8 cellular contexts compared by ENCODE assay signal in the genomic region with DNA sequence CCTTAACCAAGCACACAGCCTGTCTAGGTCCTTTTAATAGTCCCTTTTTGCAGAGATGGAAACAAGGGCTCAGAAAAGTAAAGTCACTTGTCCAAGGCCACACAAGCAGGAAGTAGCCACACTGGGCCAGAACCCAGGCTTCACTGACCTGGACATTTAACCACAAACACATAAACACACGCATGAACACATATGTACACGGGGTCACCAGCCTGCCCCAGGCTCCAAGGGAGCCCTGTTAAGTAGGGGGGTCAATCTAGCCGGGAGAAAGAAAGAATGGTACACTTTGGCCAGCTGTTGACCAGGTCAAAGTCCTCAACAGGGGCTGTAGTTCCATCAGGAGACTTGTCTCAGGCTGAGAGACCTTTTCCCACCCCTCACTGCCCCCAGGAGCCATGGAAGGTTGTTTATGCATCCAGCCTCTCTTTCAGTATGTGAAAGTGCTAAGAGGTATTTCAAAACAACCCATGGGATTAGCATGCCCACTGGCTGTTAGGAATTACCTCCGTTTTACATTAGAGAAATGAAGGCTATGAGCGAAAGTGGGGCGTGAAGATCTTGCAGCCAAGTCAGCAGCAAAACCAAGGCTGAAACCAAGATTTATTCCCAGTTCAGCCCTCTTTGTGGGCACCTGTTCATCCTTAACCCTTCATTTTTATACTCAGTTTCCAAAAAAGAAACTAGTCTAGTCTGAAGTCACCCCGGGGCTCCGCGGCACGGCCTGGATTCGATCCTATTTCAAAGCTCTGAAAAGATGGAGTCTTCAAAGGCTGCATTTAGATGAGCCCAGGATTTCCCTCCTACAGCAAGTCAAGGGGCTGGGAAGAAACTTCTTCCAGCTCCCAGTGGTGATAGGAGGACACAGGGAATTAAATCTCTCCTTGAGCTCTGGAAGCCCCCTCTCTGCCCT. TPM values are rescaled to one million over a fixed set of nuclear protein-coding genes. Genes with fewer than 3 reads are reported as not detected.
A peak's percentile ranks its signal among the peaks of the same experiment; 100 is the strongest.
DNase-seq lines count a peak whose midpoint lies in the region; ATAC-seq and TF ChIP-seq lines count a peak whose summit lies in the region.
"Had no signal": no experiment of that assay in that cellular context is flagged by ENCODE, and none has a peak within 500 bp of the region (broad histone marks: within the 10 kb centered on the region; RNA-seq: fewer than 3 reads in every experiment).

No MANE protein-coding gene starts in this region.

- DNase-seq in AG10803 (ENCODE audit: low read depth) = peak; percentile 56
- DNase-seq in breast epithelium (ENCODE audit: low spot score in 2 of 2) = no peak
- DNase-seq in GF-D8 (lab: John Stamatoyannopoulos, UW) = no peak
- no peak for DNase-seq in activated naive CD4-positive, alpha-beta T cell treated with anti-CD3 and anti-CD28 coated beads, Interleukin-2, amount 50 U/mL, for 16 hours

- H3K27me3 ChIP-seq in breast epithelium (no peaks in the 10 kb centered on the region), muscle layer of colon (ENCODE audit: control insufficient read depth in 1 of 2, insufficient read depth in 2 of 2, low read length in 2 of 2) (no peaks in the 10 kb centered on the region)

- no peak for TF ChIP-seq POLR2A in breast epithelium (IDR thresholded peaks at IDR 0.05)

- no peak overlapping the region for H3K4me3 ChIP-seq in AG10803 (ENCODE audit: low read length)
- peak overlapping the region in 2 of 3 donors; percentile 4 to 42 for H3K4me3 ChIP-seq in breast epithelium
- peak overlapping the region in 1 of 2 donors; percentile 39 for H3K4me3 ChIP-seq in muscle layer of colon (ENCODE audit: low read depth in 1 of 2, low read length in 2 of 2)

- H3K9me3 ChIP-seq in breast epithelium (no peaks in the 10 kb centered on the region), muscle layer of colon (ENCODE audit: low read length) (no peaks in the 10 kb centered on the region)

- ATAC-seq in GM18517 (IDR thresholded peaks at IDR 0.05; ENCODE audit: unreplicated experiment) = no peak

- H3K9ac ChIP-seq in muscle layer of colon (ENCODE audit: low read length) = peak overlapping the region; percentile 49

- H3K4me1 ChIP-seq in breast epithelium = peaks cover 26 to 59% of the 10 kb centered on the region in 2 donors
- peaks cover 71% of the 10 kb centered on the region for H3K4me1 ChIP-seq in muscle layer of colon (ENCODE audit: insufficient read depth, low read length)

- TF ChIP-seq CTCF in AG10803 (conservative IDR thresholded peaks at IDR 0.05; ENCODE audit: low read length) (no peak), breast epithelium (IDR thresholded peaks at IDR 0.05) (no peak)

- intact Hi-C loops in breast epithelium (cut with DNase I; ENCODE audit: low total_unique reads) = no loop called here

- H3K36me3 ChIP-seq in breast epithelium (no peaks in the 10 kb centered on the region), muscle layer of colon (ENCODE audit: insufficient read depth, low read length) (peaks cover 24% of the 10 kb centered on the region)

- H3K27ac ChIP-seq in breast epithelium = peak overlapping the region; percentile 97 to 99
- peak overlapping the region; percentile 83 for H3K27ac ChIP-seq in muscle layer of colon (ENCODE audit: low read depth, low read length)

RNA-seq across cellular contexts. Expression of a gene that starts 9.8 kb away (rescaled TPM):
- total RNA-seq in breast epithelium = 100 to 1,000 TPM in 2 of 3 donors, 10 to 100 TPM in 1; 29.4 to 337 (median 121) TPM
- total RNA-seq: B cell had no signal

RNA-seq across cellular contexts. Expression of a gene that starts 24.6 kb away (rescaled TPM):
- total RNA-seq in breast epithelium = 10 to 100 TPM; 30.8 to 56.3 (median 47.3) TPM

RNA-seq across cellular contexts. Expression of a gene that starts 30.3 kb away (rescaled TPM):
- 1 to 10 TPM in 1 of 3 donors, under 1 TPM in 1, not detected in 1; 0.33 to 1.6 TPM for total RNA-seq in breast epithelium
- total RNA-seq: B cell, pulmonary artery endothelial cell had no signal

RNA-seq across cellular contexts. Expression of a gene that starts 31.7 kb away (rescaled TPM):
- not detected for total RNA-seq in breast epithelium
- total RNA-seq: B cell, pulmonary artery endothelial cell had no signal

RNA-seq across cellular contexts. Expression of a gene that starts 39.7 kb away (rescaled TPM):
- total RNA-seq in breast epithelium = 1 to 10 TPM in 1 of 3 donors, not detected in 2; 1.3 TPM
- total RNA-seq: B cell, pulmonary artery endothelial cell had no signal
